22 cellular contexts compared by ENCODE assay signal in genomic region chr2:97678217-97678762, GRCh38. TPM values are rescaled to one million over a fixed set of nuclear protein-coding genes. Genes with fewer than 3 reads are reported as not detected.
DNase-seq lines count a peak whose midpoint lies in the region; ATAC-seq, FAIRE-seq and TF ChIP-seq lines count a peak whose summit lies in the region.
"Had no signal": no experiment of that assay in that cellular context is flagged by ENCODE, and none has a peak within 500 bp of the region (broad histone marks: within the 10 kb centered on the region; RNA-seq: fewer than 3 reads in every experiment).

No MANE protein-coding gene starts in this region.

- no peaks in the 10 kb centered on the region for H3K27me3 Mint-ChIP-seq in activated T-helper 1 cell treated with anti-CD3 and anti-CD28 coated beads, Interleukin-12 subunit alpha, Interleukin-12 subunit beta, Interleukin-2, Interleukin-4 antibody, amounts not matched to agents 30 ng/mL and 10 ng/mL and 1 ng/mL, durations not matched to agents 14 hours and 24 hours and 36 hours (ENCODE audit: insufficient read depth)
- H3K27me3 Mint-ChIP-seq: CD4-positive, alpha-beta T cell had no signal

- no peaks in the 10 kb centered on the region; the same call in 2 of the 3 replicates for H3K9me3 ChIP-seq in GM12878 (replicated peaks; ENCODE audit: control insufficient read depth, insufficient read depth, low read length)
- H3K9me3 ChIP-seq in colonic mucosa = no peaks in the 10 kb centered on the region
- H3K9me3 ChIP-seq: Caco-2, HAP-1, MG63, SJSA1 had no signal

- intact Hi-C loops in GM12878 (cut with micrococcal nuclease; ENCODE audit: unreplicated experiment) (no loop called here), colonic mucosa (cut with DNase I) (no loop called here)
- intact Hi-C loops in activated T-helper 1 cell treated with anti-CD3 and anti-CD28 coated beads, Interleukin-12 subunit alpha, Interleukin-12 subunit beta, Interleukin-2, Interleukin-4 antibody, amounts not matched to agents 30 ng/mL and 10 ng/mL and 1 ng/mL, durations not matched to agents 14 hours and 24 hours and 36 hours (cut with micrococcal nuclease) = no loop called here

- H3K9ac ChIP-seq in GM12878 (ENCODE audit: control insufficient read depth, insufficient read depth, low read length) (no peak overlapping the region), colonic mucosa (ENCODE audit: low read depth in 2 of 2, low read length in 2 of 2) (no peak overlapping the region)
- H3K9ac ChIP-seq: GM23248 had no signal

- TF ChIP-seq POLR2A in GM12878 (IDR thresholded peaks at IDR 0.05; ENCODE audit: low read depth, low read length) = no peak

- CTCF ChIA-PET in GM12878 (lab: Yijun Ruan, JAX) = interaction anchor here (2.2 kb wide), 1 partner anchor 87 kb away, joined by 7 read pairs; no protein-coding TSS in a partner anchor

- H3K4me1 ChIP-seq in GM12878 (ENCODE audit: control insufficient read depth, insufficient read depth, low read length) (peaks cover 7% of the 10 kb centered on the region), colonic mucosa (no peaks in the 10 kb centered on the region)
- H3K4me1 ChIP-seq: HAP-1, SJSA1 had no signal

- ATAC-seq in GM12878 (no peak), GM18870 (IDR thresholded peaks at IDR 0.05; ENCODE audit: unreplicated experiment) (no peak)

- H3K27ac ChIP-seq in GM12878 (ENCODE audit: control insufficient read depth, insufficient read depth) (no peak overlapping the region), colonic mucosa (no peak overlapping the region)
- H3K27ac ChIP-seq: GM23248, SJSA1 had no signal

- POLR2A ChIA-PET in GM12878 (lab: Charles Lee) = interaction anchor here (0.7 to 1.7 kb wide), 3 partner anchors 18 to 87 kb away, joined by 3 to 5 read pairs (median 3); partner anchors contain the start of gene COX5B

- RAD21 ChIA-PET in GM12878 (lab: Charles Lee; ENCODE audit: unreplicated experiment) = interaction anchor here (0.8 kb wide), 1 partner anchor 88 kb away, joined by 3 read pairs; the partner anchor contains the start of gene ANKRD36B

- no peak overlapping the region for H3K4me3 Mint-ChIP-seq in activated T-helper 1 cell treated with anti-CD3 and anti-CD28 coated beads, Interleukin-12 subunit alpha, Interleukin-12 subunit beta, Interleukin-2, Interleukin-4 antibody, amounts not matched to agents 30 ng/mL and 10 ng/mL and 1 ng/mL, durations not matched to agents 14 hours and 24 hours and 36 hours
- H3K4me3 Mint-ChIP-seq: CD4-positive, alpha-beta T cell had no signal

- TF ChIP-seq RAD21 in GM12878 (IDR thresholded peaks at IDR 0.05; ENCODE audit: insufficient read depth, low read depth, low read length) = no peak

- no peak overlapping the region for H3K27ac Mint-ChIP-seq in activated T-helper 1 cell treated with anti-CD3 and anti-CD28 coated beads, Interleukin-12 subunit alpha, Interleukin-12 subunit beta, Interleukin-2, Interleukin-4 antibody, amounts not matched to agents 30 ng/mL and 10 ng/mL and 1 ng/mL, durations not matched to agents 14 hours and 24 hours and 36 hours
- H3K27ac Mint-ChIP-seq: CD4-positive, alpha-beta T cell had no signal

- H3K27me3 ChIP-seq in GM12878 (replicated peaks in 1 of 2; ENCODE audit: control insufficient read depth in 2 of 2, insufficient read depth in 2 of 2, low read length in 1 of 2) = no peaks in the 10 kb centered on the region
- H3K27me3 ChIP-seq in colonic mucosa = no peaks in the 10 kb centered on the region
- H3K27me3 ChIP-seq: MG63, SJSA1 had no signal

- TF ChIP-seq CTCF in GM12878 (IDR thresholded peaks at IDR 0.05 in 2 of 3, conservative IDR thresholded peaks at IDR 0.05 in 1 of 3; ENCODE audit: control insufficient read depth in 2 of 3, extremely low read depth in 1 of 3, insufficient read depth in 1 of 3, low read depth in 3 of 3, low read length in 3 of 3) (no peak), colonic mucosa (IDR thresholded peaks at IDR 0.05) (no peak)

- no peak overlapping the region for H3K4me2 ChIP-seq in GM12878 (ENCODE audit: control insufficient read depth, insufficient read depth)

- TF ChIP-seq EP300 in GM12878 (IDR thresholded peaks at IDR 0.05; ENCODE audit: borderline replicate concordance in 1 of 2, control insufficient read depth in 1 of 2, low read depth in 2 of 2, low read length in 2 of 2) = no peak

- FAIRE-seq in GM12878 (lab: Jason Lieb, UNC) = peak; percentile 44
- FAIRE-seq: G401.6, GM19239 had no signal

- BruUV-seq in GM12878 (replicated peaks; lab: Mats Ljungman, UMichigan) = no TSS peak

- in situ Hi-C loops in GM12878 (cut with MboI) = no loop called here

- H3K36me3 Mint-ChIP-seq in activated T-helper 1 cell treated with anti-CD3 and anti-CD28 coated beads, Interleukin-12 subunit alpha, Interleukin-12 subunit beta, Interleukin-2, Interleukin-4 antibody, amounts not matched to agents 30 ng/mL and 10 ng/mL and 1 ng/mL, durations not matched to agents 14 hours and 24 hours and 36 hours (ENCODE audit: low read depth) = peaks cover 9% of the 10 kb centered on the region

- H3K79me2 ChIP-seq in GM12878 (ENCODE audit: control insufficient read depth, insufficient read depth, low read length) = no peaks in the 10 kb centered on the region

- DNase-seq in SIG-M5 treated with dmso at 0.1 percent for 504 hours (lab: John Stamatoyannopoulos, UW; ENCODE audit: unreplicated experiment) (peak; percentile 85), SIG-M5 (lab: John Stamatoyannopoulos, UW) (no peak), OCI-M1 (lab: John Stamatoyannopoulos, UW) (peak; percentile 64), GM12878 (ENCODE audit: low read depth, low spot score) (no peak), colonic mucosa (no peak)
- no peak for DNase-seq in activated T-helper 1 cell treated with anti-CD3 and anti-CD28 coated beads, Interleukin-12 subunit alpha, Interleukin-12 subunit beta, Interleukin-2, Interleukin-4 antibody, amounts not matched to agents 30 ng/mL and 10 ng/mL and 1 ng/mL, durations not matched to agents 14 hours and 24 hours and 36 hours (ENCODE audit: low spot score)
- DNase-seq in activated effector memory CD4-positive, alpha-beta T cell treated with anti-CD3 and anti-CD28 coated beads, Interleukin-2, amount 50 U/mL, for 16 hours = no peak
- DNase-seq: Caco-2; CD4-positive, alpha-beta T cell; GM23248; Karpas-422; MG63; NCI-H187; NCI-H2227 treated with DMSO at 0.1 percent for 48 hours; NCI-H524; NCI-H82 had no signal

- H4K20me1 ChIP-seq in GM12878 (ENCODE audit: control insufficient read depth, insufficient read depth) = no peaks in the 10 kb centered on the region

- SMC1A ChIA-PET in GM12878 (lab: Charles Lee; ENCODE audit: uncharacterized antibody, unreplicated experiment) = no interaction called here

- 100% methylated on average over 2 of the region's 2 CpGs for WGBS in GM12878 (ENCODE audit: insufficient coverage, insufficient replicate concordance, low lambda C conversion rate, missing lambda C conversion rate)

- peaks cover 26% of the 10 kb centered on the region for H3K4me1 Mint-ChIP-seq in activated T-helper 1 cell treated with anti-CD3 and anti-CD28 coated beads, Interleukin-12 subunit alpha, Interleukin-12 subunit beta, Interleukin-2, Interleukin-4 antibody, amounts not matched to agents 30 ng/mL and 10 ng/mL and 1 ng/mL, durations not matched to agents 14 hours and 24 hours and 36 hours (ENCODE audit: low read depth)

- no peaks in the 10 kb centered on the region for H3K9me3 Mint-ChIP-seq in activated T-helper 1 cell treated with anti-CD3 and anti-CD28 coated beads, Interleukin-12 subunit alpha, Interleukin-12 subunit beta, Interleukin-2, Interleukin-4 antibody, amounts not matched to agents 30 ng/mL and 10 ng/mL and 1 ng/mL, durations not matched to agents 14 hours and 24 hours and 36 hours
- H3K9me3 Mint-ChIP-seq: CD4-positive, alpha-beta T cell had no signal

- H3K36me3 ChIP-seq in GM12878 (ENCODE audit: control insufficient read depth in 2 of 2, insufficient read depth in 2 of 2, low read length in 1 of 2) (no peaks in the 10 kb centered on the region), colonic mucosa (no peaks in the 10 kb centered on the region)
- H3K36me3 ChIP-seq: HAP-1, MG63, SJSA1 had no signal

- no peak overlapping the region for H2AFZ ChIP-seq in GM12878 (ENCODE audit: control insufficient read depth, low read depth, low read length)
- H2AFZ ChIP-seq: GM23248 had no signal

- H3K4me3 ChIP-seq in GM12878 (no peak overlapping the region), colonic mucosa (no peak overlapping the region)
- H3K4me3 ChIP-seq: GM23248, HAP-1, MG63, SJSA1 had no signal

RNA-seq across cellular contexts. Expression of gene C2orf92, which starts 8.8 kb away (rescaled TPM):
- total RNA-seq in GM12878 (2013; cell fraction: nucleolus; rRNA removed) = 46.6 and 50.3 TPM in 2 replicates
- total RNA-seq in GM12878 (2014; rRNA removed) (3.7 and 3.8 TPM in 2 replicates), GM12878 (2014; rRNA removed; fragmentation: Illumina TruSeq; extraction: Trizol) (3.5 and 3.6 TPM in 2 replicates), GM12878 (2021) (3.4 and 3.5 TPM in 2 replicates), colonic mucosa (1 to 10 TPM; 4.6 to 5.0 TPM)
- polyA plus RNA-seq in GM12878 (2011; ENCODE audit: low read depth) = 3.6 TPM
- polyA plus RNA-seq in GM12878 (2011; rRNA removed) (10.1 and 10.5 TPM in 2 replicates), GM12878 (2014; fragmentation: Illumina TruSeq; extraction: Trizol) (3.2 and 4.1 TPM in 2 replicates), GM12878 (2014; fragmentation: Nextera tagmentation; extraction: Ambion mirVana) (under 1 TPM; 0.40 to 0.75 TPM), GM12878 (2014; rRNA removed) (1.8 and 3.8 TPM in 2 replicates), GM12878 (2016; fragmentation: Nextera tagmentation; extraction: Ambion mirVana) (1 to 10 TPM; 2.1 to 4.5 TPM)
- polyA plus RNA-seq in GM12878 (2011; cell fraction: cytosol; rRNA removed) = 3.8 and 4.4 TPM in 2 replicates
- 25.1 and 36.4 TPM in 2 replicates for polyA plus RNA-seq in GM12878 (2011; cell fraction: nucleus; rRNA removed)
- 5.2 and 5.9 TPM in 2 replicates for polyA plus RNA-seq in GM12878 (2012)
- polyA minus RNA-seq in GM12878 (2011; rRNA and poly(A)+ RNA removed) = 5.6 and 11.5 TPM in 2 replicates
- polyA minus RNA-seq in GM12878 (2011; cell fraction: cytosol; rRNA and poly(A)+ RNA removed) = 2.8 and 4.4 TPM in 2 replicates
- 13.2 and 18.9 TPM in 2 replicates for polyA minus RNA-seq in GM12878 (2011; cell fraction: nucleus; rRNA and poly(A)+ RNA removed)
- total RNA-seq in activated T-helper 1 cell treated with anti-CD3 and anti-CD28 coated beads, Interleukin-12 subunit alpha, Interleukin-12 subunit beta, Interleukin-2, Interleukin-4 antibody, amounts not matched to agents 30 ng/mL and 10 ng/mL and 1 ng/mL, durations not matched to agents 14 hours and 24 hours and 36 hours = 16.1 and 17.2 TPM in 2 replicates

RNA-seq across cellular contexts. Expression of gene ACTR1B, which starts 14.4 kb away (rescaled TPM):
- 73.9 and 75.5 TPM in 2 replicates for total RNA-seq in GM12878 (2013; cell fraction: nucleolus; rRNA removed)
- total RNA-seq in GM12878 (2014; rRNA removed) = 42.6 and 45.4 TPM in 2 replicates
- total RNA-seq in GM12878 (2014; rRNA removed; fragmentation: Illumina TruSeq; extraction: Trizol) = 29.2 and 29.3 TPM in 2 replicates
- total RNA-seq in GM12878 (2021) = 57.3 and 59.2 TPM in 2 replicates
- polyA plus RNA-seq in GM12878 (2011; ENCODE audit: low read depth) = 21.5 TPM
- 28.7 and 44.8 TPM in 2 replicates for polyA plus RNA-seq in GM12878 (2011; rRNA removed)
- polyA plus RNA-seq in GM12878 (2011; cell fraction: cytosol; rRNA removed) = 73.0 and 85.0 TPM in 2 replicates
- 226 and 285 TPM in 2 replicates for polyA plus RNA-seq in GM12878 (2011; cell fraction: nucleus; rRNA removed)
- 44.3 and 60.0 TPM in 2 replicates for polyA plus RNA-seq in GM12878 (2012)
- polyA plus RNA-seq in GM12878 (2014; fragmentation: Illumina TruSeq; extraction: Trizol) = 10.1 and 25.4 TPM in 2 replicates
- 1 to 10 TPM; 1.3 to 5.2 TPM for polyA plus RNA-seq in GM12878 (2014; fragmentation: Nextera tagmentation; extraction: Ambion mirVana)
- 60.5 and 62.8 TPM in 2 replicates for polyA plus RNA-seq in GM12878 (2014; rRNA removed)
- 10 to 100 TPM; 44.8 to 51.5 TPM for polyA plus RNA-seq in GM12878 (2016; fragmentation: Nextera tagmentation; extraction: Ambion mirVana)
- polyA minus RNA-seq in GM12878 (2011; rRNA and poly(A)+ RNA removed) = 42.1 and 82.5 TPM in 2 replicates
- polyA minus RNA-seq in GM12878 (2011; cell fraction: cytosol; rRNA and poly(A)+ RNA removed) = 22.9 and 23.1 TPM in 2 replicates
- polyA minus RNA-seq in GM12878 (2011; cell fraction: nucleus; rRNA and poly(A)+ RNA removed) = 56.5 and 66.0 TPM in 2 replicates
- 10 to 100 TPM; 71.3 to 82.9 TPM for total RNA-seq in colonic mucosa
- total RNA-seq in activated T-helper 1 cell treated with anti-CD3 and anti-CD28 coated beads, Interleukin-12 subunit alpha, Interleukin-12 subunit beta, Interleukin-2, Interleukin-4 antibody, amounts not matched to agents 30 ng/mL and 10 ng/mL and 1 ng/mL, durations not matched to agents 14 hours and 24 hours and 36 hours = 101 and 102 TPM in 2 replicates

RNA-seq across cellular contexts. Expression of gene COX5B, which starts 32.4 kb away (rescaled TPM):
- 36.3 and 36.8 TPM in 2 replicates for total RNA-seq in GM12878 (2013; cell fraction: nucleolus; rRNA removed)
- total RNA-seq in GM12878 (2014; rRNA removed) (426 and 472 TPM in 2 replicates), GM12878 (2014; rRNA removed; fragmentation: Illumina TruSeq; extraction: Trizol) (120 and 128 TPM in 2 replicates), GM12878 (2021) (248 and 277 TPM in 2 replicates), colonic mucosa (100 to 1,000 TPM; 633 to 720 TPM)
- 110 TPM for polyA plus RNA-seq in GM12878 (2011; ENCODE audit: low read depth)
- polyA plus RNA-seq in GM12878 (2011; rRNA removed) (260 and 333 TPM in 2 replicates), GM12878 (2014; fragmentation: Illumina TruSeq; extraction: Trizol) (17.3 and 69.5 TPM in 2 replicates), GM12878 (2014; fragmentation: Nextera tagmentation; extraction: Ambion mirVana) (100 to 1,000 TPM; 150 to 392 TPM), GM12878 (2014; rRNA removed) (475 and 518 TPM in 2 replicates), GM12878 (2016; fragmentation: Nextera tagmentation; extraction: Ambion mirVana) (100 to 1,000 TPM; 466 to 490 TPM)
- polyA plus RNA-seq in GM12878 (2011; cell fraction: cytosol; rRNA removed) = 402 and 510 TPM in 2 replicates
- 318 and 448 TPM in 2 replicates for polyA plus RNA-seq in GM12878 (2011; cell fraction: nucleus; rRNA removed)
- 189 and 226 TPM in 2 replicates for polyA plus RNA-seq in GM12878 (2012)
- 43.7 and 68.6 TPM in 2 replicates for polyA minus RNA-seq in GM12878 (2011; rRNA and poly(A)+ RNA removed)
- 59.8 and 64.1 TPM in 2 replicates for polyA minus RNA-seq in GM12878 (2011; cell fraction: cytosol; rRNA and poly(A)+ RNA removed)
- 29.5 and 45.5 TPM in 2 replicates for polyA minus RNA-seq in GM12878 (2011; cell fraction: nucleus; rRNA and poly(A)+ RNA removed)
- 228 and 241 TPM in 2 replicates for total RNA-seq in activated T-helper 1 cell treated with anti-CD3 and anti-CD28 coated beads, Interleukin-12 subunit alpha, Interleukin-12 subunit beta, Interleukin-2, Interleukin-4 antibody, amounts not matched to agents 30 ng/mL and 10 ng/mL and 1 ng/mL, durations not matched to agents 14 hours and 24 hours and 36 hours

RNA-seq across cellular contexts. Expression of gene ZAP70, which starts 35.1 kb away (rescaled TPM):
- total RNA-seq in GM12878 (2013; cell fraction: nucleolus; rRNA removed) = 0.90 and 2.2 TPM in 2 replicates
- 1.9 and 2.1 TPM in 2 replicates for total RNA-seq in GM12878 (2014; rRNA removed)
- 0.89 and 0.97 TPM in 2 replicates for total RNA-seq in GM12878 (2014; rRNA removed; fragmentation: Illumina TruSeq; extraction: Trizol)
- total RNA-seq in GM12878 (2021) = 2.5 and 2.9 TPM in 2 replicates
- 0.80 TPM for polyA plus RNA-seq in GM12878 (2011; ENCODE audit: low read depth)
- polyA plus RNA-seq in GM12878 (2011; rRNA removed) = 0.18 TPM in 1 of 2 replicates, not detected in the other
- polyA plus RNA-seq in GM12878 (2011; cell fraction: cytosol; rRNA removed) = 0.09 and 0.15 TPM in 2 replicates
- 1.3 TPM in 2 replicates for polyA plus RNA-seq in GM12878 (2011; cell fraction: nucleus; rRNA removed)
- polyA plus RNA-seq in GM12878 (2012) = 0.81 and 1.4 TPM in 2 replicates
- 0.37 and 0.46 TPM in 2 replicates for polyA plus RNA-seq in GM12878 (2014; fragmentation: Illumina TruSeq; extraction: Trizol)
- polyA plus RNA-seq in GM12878 (2014; fragmentation: Nextera tagmentation; extraction: Ambion mirVana) = under 1 TPM in 1 of 2 experiments, not detected in 1; 0.20 TPM
- polyA plus RNA-seq in GM12878 (2014; rRNA removed) = 2.4 and 2.9 TPM in 2 replicates
- 1 to 10 TPM; 1.2 to 2.3 TPM for polyA plus RNA-seq in GM12878 (2016; fragmentation: Nextera tagmentation; extraction: Ambion mirVana)
- polyA minus RNA-seq in GM12878 (2011; rRNA and poly(A)+ RNA removed) = not detected in 2 replicates
- not detected in 2 replicates for polyA minus RNA-seq in GM12878 (2011; cell fraction: cytosol; rRNA and poly(A)+ RNA removed)
- polyA minus RNA-seq in GM12878 (2011; cell fraction: nucleus; rRNA and poly(A)+ RNA removed) = not detected in 2 replicates
- 1 to 10 TPM; 2.2 to 3.4 TPM for total RNA-seq in colonic mucosa
- total RNA-seq in activated T-helper 1 cell treated with anti-CD3 and anti-CD28 coated beads, Interleukin-12 subunit alpha, Interleukin-12 subunit beta, Interleukin-2, Interleukin-4 antibody, amounts not matched to agents 30 ng/mL and 10 ng/mL and 1 ng/mL, durations not matched to agents 14 hours and 24 hours and 36 hours = 302 and 313 TPM in 2 replicates
- total RNA-seq: A172, GM23248, SJSA1 had no signal
- polyA plus RNA-seq: GM23248 had no signal

Comparison
In these comparisons a context has a peak if more than half of its experiments do, and no peak if none do; other contexts are left out.
1. DNase-seq: peak in SIG-M5 treated with dmso at 0.1 percent for 504 hours (single experiment) and OCI-M1 (single experiment); none in SIG-M5 (single experiment), GM12878 (single experiment), colonic mucosa (single experiment), activated T-helper 1 cell treated with anti-CD3 and anti-CD28 coated beads, Interleukin-12 subunit alpha, Interleukin-12 subunit beta, Interleukin-2, Interleukin-4 antibody, amounts not matched to agents 30 ng/mL and 10 ng/mL and 1 ng/mL, durations not matched to agents 14 hours and 24 hours and 36 hours (single experiment) and activated effector memory CD4-positive, alpha-beta T cell treated with anti-CD3 and anti-CD28 coated beads, Interleukin-2, amount 50 U/mL, for 16 hours (single experiment).